Comparison of ENCODE assay signal across 11 cellular contexts in genomic region chr1:168834225-168834872, GRCh38.
DNase-seq lines count a peak whose midpoint lies in the region; ATAC-seq and TF ChIP-seq lines count a peak whose summit lies in the region.
"Had no signal": no experiment of that assay in that cellular context is flagged by ENCODE, and none has a peak within 500 bp of the region (broad histone marks: within the 10 kb centered on the region; RNA-seq: fewer than 3 reads in every experiment).

No MANE protein-coding gene starts in this region.

- no peaks in the 10 kb centered on the region for H3K36me3 Mint-ChIP-seq in CD4-positive, alpha-beta T cell (ENCODE audit: low read depth)

- H3K27me3 ChIP-seq in Peyer's patch (no peaks in the 10 kb centered on the region), left ventricle myocardium inferior (ENCODE audit: low read depth) (no peaks in the 10 kb centered on the region), neuronal stem cell (ENCODE audit: control insufficient read depth in 3 of 3, insufficient read depth in 3 of 3, low read depth in 1 of 3, low read length in 3 of 3) (no peaks in the 10 kb centered on the region)
- H3K27me3 ChIP-seq in CD4-positive, alpha-beta T cell (ENCODE audit: control insufficient read depth, insufficient read depth, low read length) = no peaks in the 10 kb centered on the region

- H3K18ac ChIP-seq in neuronal stem cell (ENCODE audit: low read length) = no peak overlapping the region

- H3K27me3 Mint-ChIP-seq in CD4-positive, alpha-beta T cell = no peaks in the 10 kb centered on the region

- no peaks in the 10 kb centered on the region for H3K79me1 ChIP-seq in neuronal stem cell (ENCODE audit: low read depth, low read length)

- intact Hi-C loops in left ventricle myocardium inferior (cut with micrococcal nuclease) = no loop called here
- intact Hi-C loops in CD4-positive, alpha-beta T cell (cut with DNase I, micrococcal nuclease) = no loop called here

- peak; percentile 10 to 34 for TF ChIP-seq POLR2A in Peyer's patch (IDR thresholded peaks at IDR 0.05)

- H3K4me1 ChIP-seq in Peyer's patch (peaks cover 0 to 24% (median 4%) of the 10 kb centered on the region in 4 donors), left ventricle myocardium inferior (peaks cover 43% of the 10 kb centered on the region), neuronal stem cell (ENCODE audit: control insufficient read depth in 2 of 2, insufficient read depth in 1 of 2, low read depth in 1 of 2, low read length in 2 of 2) (peaks cover 0 to 6% of the 10 kb centered on the region in 2 donors)

- no peak overlapping the region for H2AK5ac ChIP-seq in neuronal stem cell (ENCODE audit: low read depth, low read length)

- H4K91ac ChIP-seq in neuronal stem cell (ENCODE audit: low read depth, low read length, poor library complexity) = no peak overlapping the region

- H2BK15ac ChIP-seq in neuronal stem cell (ENCODE audit: low read length) = no peak overlapping the region

- WGBS in neuronal stem cell (ENCODE audit: extremely low coverage in 2 of 2, insufficient read length in 2 of 2, insufficient replicate concordance in 1 of 2), 2 donors = no CpG with 5 or more reads among the region's 2 CpGs

- no peaks in the 10 kb centered on the region for H3K9me3 Mint-ChIP-seq in CD4-positive, alpha-beta T cell

- TF ChIP-seq CTCF in Peyer's patch (IDR thresholded peaks at IDR 0.05) (no peak), left ventricle myocardium inferior (IDR thresholded peaks at IDR 0.05; ENCODE audit: borderline replicate concordance) (no peak)
- TF ChIP-seq CTCF in CD4-positive, alpha-beta T cell (IDR thresholded peaks at IDR 0.05) = no peak

- CTCF ChIA-PET in CD4-positive, alpha-beta T cell (lab: Charles Lee) = no interaction called here

- peak overlapping the region; percentile 74 for H2AFZ ChIP-seq in neuronal stem cell (ENCODE audit: low read length)

- no peak overlapping the region for H3K4me3 Mint-ChIP-seq in CD4-positive, alpha-beta T cell

- H3K27ac ChIP-seq in Peyer's patch (peak overlapping the region in 3 of 4 donors; percentile 65 to 85 (median 78)), left ventricle myocardium inferior (replicated peaks) (peak overlapping the region; percentile 60), neuronal stem cell (replicated peaks; ENCODE audit: low read length) (no peak overlapping the region), caudate nucleus (ENCODE audit: low read depth, low read length) (no peak overlapping the region)
- no peak overlapping the region for H3K27ac ChIP-seq in CD4-positive, alpha-beta T cell (ENCODE audit: low read depth, low read length)
- H3K27ac ChIP-seq: WERI-Rb-1 had no signal

- H3K4ac ChIP-seq in neuronal stem cell (ENCODE audit: low read length) = no peak overlapping the region

- H3K4me3 ChIP-seq in Peyer's patch = no peak overlapping the region
- no peak overlapping the region for H3K4me3 ChIP-seq in left ventricle myocardium inferior
- H3K4me3 ChIP-seq in neuronal stem cell (ENCODE audit: low read length in 2 of 2) = no peak overlapping the region

- POLR2A ChIA-PET in CD4-positive, alpha-beta T cell (lab: Charles Lee) = no interaction called here

- H3K36me3 ChIP-seq in Peyer's patch (no peaks in the 10 kb centered on the region), left ventricle myocardium inferior (no peaks in the 10 kb centered on the region), neuronal stem cell (replicated peaks in 1 of 2; ENCODE audit: control insufficient read depth in 2 of 2, insufficient read depth in 2 of 2, low read length in 2 of 2) (no peaks in the 10 kb centered on the region)
- H3K36me3 ChIP-seq: WERI-Rb-1 had no signal

- H3K9ac ChIP-seq in neuronal stem cell (ENCODE audit: low read depth, low read length, poor library complexity) = no peak overlapping the region

- H3K14ac ChIP-seq in neuronal stem cell (ENCODE audit: low read length) = no peak overlapping the region

- no peak overlapping the region for H4K8ac ChIP-seq in neuronal stem cell (ENCODE audit: low read depth, low read length)

- no peak overlapping the region for H3K4me2 ChIP-seq in neuronal stem cell (ENCODE audit: insufficient read depth, low read length, poor library complexity, severe bottlenecking)

- H3K23ac ChIP-seq in neuronal stem cell (ENCODE audit: low read depth, low read length, poor library complexity) = no peak overlapping the region

- no peak overlapping the region for H3K27ac Mint-ChIP-seq in CD4-positive, alpha-beta T cell

- H3K9me3 ChIP-seq in Peyer's patch (no peaks in the 10 kb centered on the region), left ventricle myocardium inferior (replicated peaks) (no peaks in the 10 kb centered on the region), neuronal stem cell (replicated peaks in 1 of 2; ENCODE audit: control insufficient read depth in 2 of 2, insufficient read depth in 1 of 2, low read depth in 1 of 2, low read length in 2 of 2) (no peaks in the 10 kb centered on the region)
- H3K9me3 ChIP-seq in CD4-positive, alpha-beta T cell (ENCODE audit: control insufficient read depth, low read length) = no peaks in the 10 kb centered on the region

- H2BK120ac ChIP-seq in neuronal stem cell (ENCODE audit: low read depth, low read length) = no peak overlapping the region

- no peak overlapping the region for H2BK5ac ChIP-seq in neuronal stem cell (ENCODE audit: low read length)

- no peak for DNase-seq in Peyer's patch
- no peak for DNase-seq in left ventricle myocardium inferior
- no peak for DNase-seq in neuronal stem cell (ENCODE audit: low spot score)
- no peak for DNase-seq in CD4-positive, alpha-beta T cell
- no peak for DNase-seq in caudate nucleus (lab: John Stamatoyannopoulos, UW)
- DNase-seq in DMS79 (lab: John Stamatoyannopoulos, UW) = no peak
- no peak for DNase-seq in amniotic stem cell (lab: John Stamatoyannopoulos, UW)
- DNase-seq: activated effector memory CD4-positive, alpha-beta T cell treated with anti-CD3 and anti-CD28 coated beads, Interleukin-2, amount 50 U/mL, for 16 hours; RPMI8226; WERI-Rb-1 had no signal

- H3K4me1 Mint-ChIP-seq in CD4-positive, alpha-beta T cell (ENCODE audit: low read depth) = peaks cover 11% of the 10 kb centered on the region

- ATAC-seq in GM18907 (IDR thresholded peaks at IDR 0.05; ENCODE audit: unreplicated experiment) = peak; percentile 55
- ATAC-seq in CD4-positive, alpha-beta T cell (ENCODE audit: poor library complexity) = no peak

- no peak overlapping the region for H2BK12ac ChIP-seq in neuronal stem cell (ENCODE audit: low read length)

Comparison
In these comparisons a context has a peak if more than half of its experiments do, and no peak if none do; other contexts are left out.
1. H3K27ac ChIP-seq: peak in Peyer's patch (3 of 4) and left ventricle myocardium inferior (single experiment); none in neuronal stem cell (single experiment), CD4-positive, alpha-beta T cell (single experiment) and caudate nucleus (single experiment).